Comparison of ENCODE assay signal across 8 cellular contexts in genomic region chr5:69188811-69189161, GRCh38. TPM values are rescaled to one million over a fixed set of nuclear protein-coding genes. Genes with fewer than 3 reads are reported as not detected.
DNase-seq lines count a peak whose midpoint lies in the region; ATAC-seq and TF ChIP-seq lines count a peak whose summit lies in the region.

No MANE protein-coding gene starts in this region.

- peak overlapping the region; percentile 98 for H3K27ac Mint-ChIP-seq in chondrocyte (ENCODE audit: unreplicated experiment)
- peak overlapping the region; percentile 86 to 98 (median 95) for H3K27ac Mint-ChIP-seq in naive thymus-derived CD8-positive, alpha-beta T cell

- ATAC-seq in naive thymus-derived CD8-positive, alpha-beta T cell = peak in 1 of 2 donors; percentile 6
- ATAC-seq in HG03442 (IDR thresholded peaks at IDR 0.05; ENCODE audit: unreplicated experiment) (no peak), GM21529 (IDR thresholded peaks at IDR 0.05; ENCODE audit: unreplicated experiment) (no peak)

- POLR2A ChIA-PET in naive thymus-derived CD8-positive, alpha-beta T cell (lab: Charles Lee) = interaction anchor here (0.9 to 3.1 kb wide), 4 partner anchors 11 to 46 kb away, joined by 3 to 12 read pairs (median 8); partner anchors contain the start of genes CCNB1 and CDK7

- no peaks in the 10 kb centered on the region for H3K36me3 Mint-ChIP-seq in chondrocyte (ENCODE audit: low read depth)
- peaks cover 0 to 1% (median 0%) of the 10 kb centered on the region in 3 donors for H3K36me3 Mint-ChIP-seq in naive thymus-derived CD8-positive, alpha-beta T cell

- H3K36me3 ChIP-seq in BE2C (peaks cover 9% of the 10 kb centered on the region), HUES48 (ENCODE audit: control insufficient read depth, insufficient read depth, low read length) (peaks cover 24% of the 10 kb centered on the region)

- no peak for TF ChIP-seq CTCF in BE2C (IDR thresholded peaks at IDR 0.05; ENCODE audit: low read depth, low read length)
- TF ChIP-seq CTCF in chondrocyte (IDR thresholded peaks at IDR 0.05) = no peak

- H3K4me1 Mint-ChIP-seq in chondrocyte (ENCODE audit: low read depth) = peaks cover 17% of the 10 kb centered on the region
- H3K4me1 Mint-ChIP-seq in naive thymus-derived CD8-positive, alpha-beta T cell = peaks cover 7 to 20% (median 15%) of the 10 kb centered on the region in 4 donors

- DNase-seq in BE2C = no peak
- DNase-seq in chondrocyte (ENCODE audit: low spot score) = no peak
- no peak for DNase-seq in naive thymus-derived CD8-positive, alpha-beta T cell
- no peak for DNase-seq in A172 (ENCODE audit: low spot score)
- no peak for DNase-seq in stimulated activated CD4-positive, alpha-beta T cell treated with anti-CD3 and anti-CD28 coated beads, Interleukin-12 subunit alpha, Interleukin-12 subunit beta, amount 100 ng/mL, for 4 hours

- peak overlapping the region; percentile 85 for H3K4me3 ChIP-seq in BE2C (ENCODE audit: low read depth, low read length)
- peak overlapping the region; percentile 87 for H3K4me3 ChIP-seq in HUES48 (ENCODE audit: low read depth, low read length)

- H3K27ac ChIP-seq in HUES48 (ENCODE audit: low read depth, low read length) = peak overlapping the region; percentile 99

- no peaks in the 10 kb centered on the region for H3K27me3 Mint-ChIP-seq in chondrocyte (ENCODE audit: low read depth)
- no peaks in the 10 kb centered on the region for H3K27me3 Mint-ChIP-seq in naive thymus-derived CD8-positive, alpha-beta T cell

- H3K9me3 ChIP-seq in BE2C (no peaks in the 10 kb centered on the region), HUES48 (ENCODE audit: control insufficient read depth, insufficient read depth, low read length) (no peaks in the 10 kb centered on the region)

- H3K27me3 ChIP-seq in BE2C = no peaks in the 10 kb centered on the region
- no peaks in the 10 kb centered on the region for H3K27me3 ChIP-seq in HUES48 (ENCODE audit: control insufficient read depth, insufficient read depth, low read length)

- H3K4me1 ChIP-seq in BE2C (no peaks in the 10 kb centered on the region), HUES48 (ENCODE audit: control insufficient read depth, insufficient read depth, low read length) (no peaks in the 10 kb centered on the region)

- no peaks in the 10 kb centered on the region for H3K9me3 Mint-ChIP-seq in chondrocyte (ENCODE audit: low read depth)
- H3K9me3 Mint-ChIP-seq in naive thymus-derived CD8-positive, alpha-beta T cell = no peaks in the 10 kb centered on the region

- H3K9ac ChIP-seq in HUES48 (ENCODE audit: low read depth, low read length) = peak overlapping the region; percentile 94

- peak overlapping the region; percentile 84 for H3K4me3 Mint-ChIP-seq in chondrocyte (ENCODE audit: unreplicated experiment)
- peak overlapping the region; percentile 86 to 94 (median 90) for H3K4me3 Mint-ChIP-seq in naive thymus-derived CD8-positive, alpha-beta T cell

RNA-seq across cellular contexts. Expression of gene CENPH, which starts 0.6 kb away (rescaled TPM):
- polyA plus RNA-seq in BE2C (2012; ENCODE audit: insufficient read depth, insufficient read length, low read depth) = 6.0 TPM
- total RNA-seq in chondrocyte = 4.5 to 9.2 TPM (median 4.7 TPM) in 3 replicates
- 1 to 10 TPM; 8.3 to 9.7 TPM for total RNA-seq in naive thymus-derived CD8-positive, alpha-beta T cell
- polyA plus RNA-seq in naive thymus-derived CD8-positive, alpha-beta T cell = 10 to 100 TPM in 2 of 3 donors, 1 to 10 TPM in 1; 8.2 to 10.7 (median 10.1) TPM
- total RNA-seq in A172 (2014; rRNA removed; shearing (Covaris generic)) = 87.3 and 102 TPM in 2 replicates

RNA-seq across cellular contexts. Expression of gene CCNB1, which starts 21.8 kb away (rescaled TPM):
- polyA plus RNA-seq in BE2C (2012; ENCODE audit: insufficient read depth, insufficient read length, low read depth) = 40.2 TPM
- total RNA-seq in chondrocyte = 18.9 to 34.5 TPM (median 29.5 TPM) in 3 replicates
- 1 to 10 TPM; 3.0 to 4.6 TPM for total RNA-seq in naive thymus-derived CD8-positive, alpha-beta T cell
- polyA plus RNA-seq in naive thymus-derived CD8-positive, alpha-beta T cell = 1 to 10 TPM; 1.7 to 3.0 (median 2.2) TPM
- 418 and 458 TPM in 2 replicates for total RNA-seq in A172 (2014; rRNA removed; shearing (Covaris generic))

RNA-seq across cellular contexts. Expression of gene CDK7, which starts 45.9 kb away (rescaled TPM):
- polyA plus RNA-seq in BE2C (2012; ENCODE audit: insufficient read depth, insufficient read length, low read depth) = 28.3 TPM
- 32.0 to 42.9 TPM (median 40.0 TPM) in 3 replicates for total RNA-seq in chondrocyte
- 10 to 100 TPM; 20.6 to 25.4 TPM for total RNA-seq in naive thymus-derived CD8-positive, alpha-beta T cell
- polyA plus RNA-seq in naive thymus-derived CD8-positive, alpha-beta T cell = 10 to 100 TPM; 18.2 to 20.8 (median 19.4) TPM
- 90.1 and 96.2 TPM in 2 replicates for total RNA-seq in A172 (2014; rRNA removed; shearing (Covaris generic))

Comparison
In these comparisons a context has a peak if more than half of its experiments do, and no peak if none do; other contexts are left out.
1. RNA of gene CCNB1, which starts 21.8 kb away (total RNA-seq): 418 to 458 TPM in A172; 18.9 to 34.5 TPM in chondrocyte and 3.0 to 4.6 TPM in naive thymus-derived CD8-positive, alpha-beta T cell; every median in the first group is over 10 times any median in the second.